ENCODE assay signal across 21 cellular contexts in genomic region chr6:13682346-13682745, GRCh38. TPM values are rescaled to one million over a fixed set of nuclear protein-coding genes. Genes with fewer than 3 reads are reported as not detected.
DNase-seq lines count a peak whose midpoint lies in the region; ATAC-seq and TF ChIP-seq lines count a peak whose summit lies in the region.
"Had no signal": no experiment of that assay in that cellular context is flagged by ENCODE, and none has a peak within 500 bp of the region (broad histone marks: within the 10 kb centered on the region; RNA-seq: fewer than 3 reads in every experiment).

No MANE protein-coding gene starts in this region.

- no peak overlapping the region for H3K4me3 Mint-ChIP-seq in T-helper 2 cell treated with Interferon-gamma antibody and Interleukin-4, amounts not matched to agents 5 μg/mL and 100 μg/mL, for 36 hours
- H3K4me3 Mint-ChIP-seq in CD4-positive, CD25-positive, alpha-beta regulatory T cell: peak overlapping the region in 3 of 4 donors; percentile 16 to 77 (median 48)
- no peak overlapping the region for H3K4me3 Mint-ChIP-seq in activated CD4-positive, alpha-beta memory T cell treated with anti-CD3 and anti-CD28 coated beads, Interleukin-2, amount 10 ng/mL, durations not matched to agents 7 days and 5 days
- H3K4me3 Mint-ChIP-seq in nephron progenitor cell: no peak overlapping the region
- H3K4me3 Mint-ChIP-seq: GM23338 had no signal

- intact Hi-C loops in OCI-LY7 (cut with micrococcal nuclease; ENCODE audit: unreplicated experiment): no loop called here

- no peaks in the 10 kb centered on the region for H3K27me3 ChIP-seq in CD4-positive, CD25-positive, alpha-beta regulatory T cell (ENCODE audit: control insufficient read depth, insufficient read depth, low read length)
- H3K27me3 ChIP-seq in effector memory CD4-positive, alpha-beta T cell (replicated peaks; ENCODE audit: control insufficient read depth, insufficient read depth, low read length, poor library complexity, severe bottlenecking): no peaks in the 10 kb centered on the region

- no peaks in the 10 kb centered on the region for H3K9me3 ChIP-seq in CD4-positive, CD25-positive, alpha-beta regulatory T cell (ENCODE audit: control insufficient read depth in 2 of 2, low read length in 2 of 2)
- no peaks in the 10 kb centered on the region for H3K9me3 ChIP-seq in effector memory CD4-positive, alpha-beta T cell (ENCODE audit: control insufficient read depth, low read length)
- H3K9me3 ChIP-seq in OCI-LY7 (ENCODE audit: low read length): peaks cover 8% of the 10 kb centered on the region; the same call in 1 of the 2 replicates

- no peaks in the 10 kb centered on the region for H4K20me1 ChIP-seq in OCI-LY7 (ENCODE audit: insufficient read depth, low read length)

- peaks cover 46% of the 10 kb centered on the region for H3K79me2 ChIP-seq in OCI-LY7 (ENCODE audit: insufficient read depth, low read depth, low read length)

- no peaks in the 10 kb centered on the region for H3K9me2 ChIP-seq in OCI-LY7 (ENCODE audit: insufficient read depth, low read length)

- peaks cover 36% of the 10 kb centered on the region for H3K36me3 Mint-ChIP-seq in T-helper 2 cell treated with Interferon-gamma antibody and Interleukin-4, amounts not matched to agents 5 μg/mL and 100 μg/mL, for 36 hours (ENCODE audit: low read depth)
- peaks cover 3% of the 10 kb centered on the region for H3K36me3 Mint-ChIP-seq in CD4-positive, CD25-positive, alpha-beta regulatory T cell
- peaks cover 43% of the 10 kb centered on the region for H3K36me3 Mint-ChIP-seq in activated CD4-positive, alpha-beta memory T cell treated with anti-CD3 and anti-CD28 coated beads, Interleukin-2, amount 10 ng/mL, durations not matched to agents 7 days and 5 days (ENCODE audit: low read depth)
- peaks cover 56% of the 10 kb centered on the region for H3K36me3 Mint-ChIP-seq in nephron progenitor cell (ENCODE audit: low read depth)

- DNase-seq in T-helper 2 cell treated with Interferon-gamma antibody and Interleukin-4, amounts not matched to agents 5 μg/mL and 100 μg/mL, for 36 hours (ENCODE audit: low spot score): no peak
- DNase-seq in T-helper 2 cell (no peak), nephron progenitor cell (no peak), OCI-LY7 (ENCODE audit: low spot score) (no peak)
- DNase-seq in CD4-positive, CD25-positive, alpha-beta regulatory T cell: no peak
- DNase-seq in activated CD4-positive, alpha-beta memory T cell treated with anti-CD3 and anti-CD28 coated beads, Interleukin-2, amount 10 ng/mL, durations not matched to agents 7 days and 5 days: no peak
- DNase-seq in effector memory CD4-positive, alpha-beta T cell: no peak
- DNase-seq: DMS153; GDM1; NCI-H1105; NCI-H2081 treated with DMSO at 0.1 percent for 48 hours; NCI-H510A; NCI-H748 treated with DMSO at 0.1 percent for 48 hours; NK-92 treated with Interleukin-12 subunit alpha and Interleukin-12 subunit beta, amount 100 ng/mL, for 24 hours; Right ventricle myocardium superior had no signal

- POLR2A ChIA-PET in activated CD4-positive, alpha-beta memory T cell treated with anti-CD3 and anti-CD28 coated beads, Interleukin-2, amount 10 ng/mL, durations not matched to agents 7 days and 5 days (lab: Charles Lee): interaction anchor here (1.3 to 4.6 kb wide), 3 partner anchors 15 to 39 kb away, joined by 3 to 25 read pairs (median 4); partner anchors contain the start of gene RANBP9
- POLR2A ChIA-PET in OCI-LY7 (lab: Charles Lee): no interaction called here

- H3K4me1 ChIP-seq in CD4-positive, CD25-positive, alpha-beta regulatory T cell (ENCODE audit: control insufficient read depth, insufficient read depth, low read length, poor library complexity, severe bottlenecking): peaks cover 74% of the 10 kb centered on the region
- H3K4me1 ChIP-seq in effector memory CD4-positive, alpha-beta T cell (ENCODE audit: control insufficient read depth, insufficient read depth, low read length, poor library complexity, severe bottlenecking): peaks cover 16% of the 10 kb centered on the region
- peaks cover 9% of the 10 kb centered on the region for H3K4me1 ChIP-seq in OCI-LY7 (ENCODE audit: insufficient read depth, low read length, poor library complexity, severe bottlenecking)

- peak overlapping the region; percentile 22 for H3K27ac Mint-ChIP-seq in T-helper 2 cell treated with Interferon-gamma antibody and Interleukin-4, amounts not matched to agents 5 μg/mL and 100 μg/mL, for 36 hours
- H3K27ac Mint-ChIP-seq in CD4-positive, CD25-positive, alpha-beta regulatory T cell: peak overlapping the region; percentile 52 to 95 (median 93)
- H3K27ac Mint-ChIP-seq in activated CD4-positive, alpha-beta memory T cell treated with anti-CD3 and anti-CD28 coated beads, Interleukin-2, amount 10 ng/mL, durations not matched to agents 7 days and 5 days: peak overlapping the region; percentile 85
- no peak overlapping the region for H3K27ac Mint-ChIP-seq in nephron progenitor cell
- H3K27ac Mint-ChIP-seq: GM23338 had no signal

- no peak overlapping the region for H2AFZ ChIP-seq in OCI-LY7 (ENCODE audit: low read length)
- H2AFZ ChIP-seq: GM23338 had no signal

- peak overlapping the region; percentile 86 for H3K27ac ChIP-seq in CD4-positive, CD25-positive, alpha-beta regulatory T cell (ENCODE audit: insufficient read depth, low read length, poor library complexity, severe bottlenecking)
- H3K27ac ChIP-seq in effector memory CD4-positive, alpha-beta T cell (ENCODE audit: insufficient read depth, low read length, poor library complexity, severe bottlenecking): peak overlapping the region; percentile 58
- no peak overlapping the region for H3K27ac ChIP-seq in OCI-LY7 (ENCODE audit: low read depth, low read length, poor library complexity, severe bottlenecking)
- H3K27ac ChIP-seq: 22Rv1, C4-2B had no signal

- peaks cover 14% of the 10 kb centered on the region for H3K9me3 Mint-ChIP-seq in T-helper 2 cell treated with Interferon-gamma antibody and Interleukin-4, amounts not matched to agents 5 μg/mL and 100 μg/mL, for 36 hours
- H3K9me3 Mint-ChIP-seq in CD4-positive, CD25-positive, alpha-beta regulatory T cell: peaks cover 0 to 7% (median 0%) of the 10 kb centered on the region in 7 donors
- H3K9me3 Mint-ChIP-seq in activated CD4-positive, alpha-beta memory T cell treated with anti-CD3 and anti-CD28 coated beads, Interleukin-2, amount 10 ng/mL, durations not matched to agents 7 days and 5 days: peaks cover 2% of the 10 kb centered on the region
- H3K9me3 Mint-ChIP-seq in nephron progenitor cell: peaks cover 41% of the 10 kb centered on the region

- H3K4me3 ChIP-seq in CD4-positive, CD25-positive, alpha-beta regulatory T cell (ENCODE audit: low read depth, low read length): peak overlapping the region; percentile 30
- H3K4me3 ChIP-seq in effector memory CD4-positive, alpha-beta T cell (ENCODE audit: insufficient read depth, low read depth, low read length, poor library complexity, severe bottlenecking): no peak overlapping the region
- no peak overlapping the region for H3K4me3 ChIP-seq in OCI-LY7 (ENCODE audit: low read depth, low read length, poor library complexity, severe bottlenecking)
- H3K4me3 ChIP-seq: GM23338, K562 had no signal

- BruUV-seq in OCI-LY7 (replicated peaks; lab: Mats Ljungman, UMichigan): no TSS peak

- no peak overlapping the region for H3K4me2 ChIP-seq in OCI-LY7 (ENCODE audit: low read length)
- H3K4me2 ChIP-seq: GM23338 had no signal

- CTCF ChIA-PET in activated CD4-positive, alpha-beta memory T cell treated with anti-CD3 and anti-CD28 coated beads, Interleukin-2, amount 10 ng/mL, durations not matched to agents 7 days and 5 days (lab: Charles Lee): no interaction called here
- CTCF ChIA-PET in OCI-LY7 (lab: Charles Lee; ENCODE audit: unreplicated experiment): no interaction called here

- ATAC-seq in CD4-positive, CD25-positive, alpha-beta regulatory T cell (ENCODE audit: low read depth in 2 of 2): no peak
- no peak for ATAC-seq in HG03354 (IDR thresholded peaks at IDR 0.05; ENCODE audit: poor library complexity, severe bottlenecking, unreplicated experiment)
- ATAC-seq: GM23338, HCT116 had no signal

- H3K4me1 Mint-ChIP-seq in T-helper 2 cell treated with Interferon-gamma antibody and Interleukin-4, amounts not matched to agents 5 μg/mL and 100 μg/mL, for 36 hours (ENCODE audit: low read depth): peaks cover 40% of the 10 kb centered on the region
- H3K4me1 Mint-ChIP-seq in CD4-positive, CD25-positive, alpha-beta regulatory T cell: peaks cover 48 to 83% (median 65%) of the 10 kb centered on the region in 4 donors
- H3K4me1 Mint-ChIP-seq in activated CD4-positive, alpha-beta memory T cell treated with anti-CD3 and anti-CD28 coated beads, Interleukin-2, amount 10 ng/mL, durations not matched to agents 7 days and 5 days: peaks cover 49% of the 10 kb centered on the region
- peaks cover 10% of the 10 kb centered on the region for H3K4me1 Mint-ChIP-seq in nephron progenitor cell

- no peaks in the 10 kb centered on the region for H3K27me3 Mint-ChIP-seq in T-helper 2 cell treated with Interferon-gamma antibody and Interleukin-4, amounts not matched to agents 5 μg/mL and 100 μg/mL, for 36 hours (ENCODE audit: low read depth)
- H3K27me3 Mint-ChIP-seq in CD4-positive, CD25-positive, alpha-beta regulatory T cell: no peaks in the 10 kb centered on the region
- H3K27me3 Mint-ChIP-seq in activated CD4-positive, alpha-beta memory T cell treated with anti-CD3 and anti-CD28 coated beads, Interleukin-2, amount 10 ng/mL, durations not matched to agents 7 days and 5 days: no peaks in the 10 kb centered on the region
- no peaks in the 10 kb centered on the region for H3K27me3 Mint-ChIP-seq in nephron progenitor cell (ENCODE audit: low read depth, poor library complexity)

- peaks cover 5% of the 10 kb centered on the region for H3K36me3 ChIP-seq in CD4-positive, CD25-positive, alpha-beta regulatory T cell (ENCODE audit: control insufficient read depth, insufficient read depth, low read length)
- no peaks in the 10 kb centered on the region for H3K36me3 ChIP-seq in effector memory CD4-positive, alpha-beta T cell (ENCODE audit: control insufficient read depth, insufficient read depth, low read length)
- peaks cover 27% of the 10 kb centered on the region for H3K36me3 ChIP-seq in OCI-LY7 (ENCODE audit: insufficient read depth, low read length)

- TF ChIP-seq CTCF in nephron progenitor cell (IDR thresholded peaks at IDR 0.05): no peak
- TF ChIP-seq CTCF in OCI-LY7 (conservative IDR thresholded peaks at IDR 0.05; ENCODE audit: low read length): no peak

RNA-seq across cellular contexts. Expression of gene RANBP9, which starts 29.3 kb away (rescaled TPM):
- total RNA-seq in CD4-positive, CD25-positive, alpha-beta regulatory T cell: 85.5 TPM
- 10 to 100 TPM in 2 of 4 donors, 1 to 10 TPM in 2; 5.6 to 11.1 (median 8.8) TPM for polyA plus RNA-seq in CD4-positive, CD25-positive, alpha-beta regulatory T cell
- 10 to 100 TPM; 66.8 to 69.1 TPM for total RNA-seq in activated CD4-positive, alpha-beta memory T cell treated with anti-CD3 and anti-CD28 coated beads, Interleukin-2, amount 10 ng/mL, durations not matched to agents 7 days and 5 days
- total RNA-seq in OCI-LY7 (2014; rRNA removed; shearing (Covaris generic)): 20.5 and 22.2 TPM in 2 replicates
- 35.0 and 41.6 TPM in 2 replicates for total RNA-seq in OCI-LY7 (2022)

Comparison
In these comparisons a context has a peak if more than half of its experiments do, and no peak if none do; other contexts are left out.
1. H3K4me3 Mint-ChIP-seq: peak in CD4-positive, CD25-positive, alpha-beta regulatory T cell (3 of 4); none in T-helper 2 cell treated with Interferon-gamma antibody and Interleukin-4, amounts not matched to agents 5 μg/mL and 100 μg/mL, for 36 hours (single experiment), activated CD4-positive, alpha-beta memory T cell treated with anti-CD3 and anti-CD28 coated beads, Interleukin-2, amount 10 ng/mL, durations not matched to agents 7 days and 5 days (single experiment) and nephron progenitor cell (single experiment).